In the genomic region with DNA sequence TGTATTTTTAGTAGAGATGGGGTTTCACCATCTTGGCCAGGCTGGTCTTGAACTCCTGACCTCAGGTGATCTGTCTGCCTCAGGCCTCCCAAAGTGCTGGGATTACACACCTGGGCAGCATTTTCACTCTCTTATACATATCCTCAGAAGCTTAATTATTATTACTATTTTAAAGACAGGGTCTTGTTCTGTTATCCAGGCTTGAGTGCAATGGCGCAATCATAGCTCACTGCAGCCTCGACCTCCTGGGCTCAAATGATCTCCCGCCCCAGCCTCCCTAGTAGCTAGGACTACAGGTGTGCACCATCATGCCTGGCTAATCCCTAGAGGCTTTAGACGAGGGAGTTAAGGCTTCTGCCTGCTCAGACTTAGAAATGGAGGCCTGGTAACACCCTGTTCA, we compare ENCODE assay signal across 23 cellular contexts. TPM values are rescaled to one million over a fixed set of nuclear protein-coding genes. Genes with fewer than 3 reads are reported as not detected.
"Had no signal": no experiment of that assay in that cellular context is flagged by ENCODE, and none has a peak within 500 bp of the region (broad histone marks: within the 10 kb centered on the region; RNA-seq: fewer than 3 reads in every experiment).

No MANE protein-coding gene starts in this region.

- H2AFZ ChIP-seq: hepatocyte, parathyroid adenoma had no signal

- H3K4me3 ChIP-seq: hepatocyte, thyroid gland had no signal

- H3K27me3 ChIP-seq: hepatocyte, thyroid gland had no signal

- H3K36me3 ChIP-seq: thyroid gland had no signal

- ATAC-seq: activated T-cell treated with anti-CD3 and anti-CD28 coated beads, Interleukin-2, amount 50 U/mL, for 72 hours; left ventricle myocardium superior; T-helper 17 cell had no signal

- H3K4me1 Mint-ChIP-seq: activated naive CD4-positive, alpha-beta T cell treated with anti-CD3 and anti-CD28 coated beads, Interleukin-2, amount 10 ng/mL, durations not matched to agents 7 days and 5 days; immature natural killer cell; T-helper 17 cell had no signal

- H3K9ac ChIP-seq: parathyroid adenoma had no signal

- H3K27me3 Mint-ChIP-seq: activated CD4-positive, alpha-beta memory T cell treated with anti-CD3 and anti-CD28 coated beads for 36 hours had no signal

- H3K9me3 ChIP-seq: thyroid gland had no signal

- H3K27ac Mint-ChIP-seq: activated CD4-positive, alpha-beta memory T cell treated with anti-CD3 and anti-CD28 coated beads for 36 hours; activated naive CD4-positive, alpha-beta T cell treated with anti-CD3 and anti-CD28 coated beads, Interleukin-2, amount 10 ng/mL, durations not matched to agents 7 days and 5 days; activated T-cell treated with anti-CD3 and anti-CD28 coated beads, Interleukin-2, amount 50 U/mL, for 72 hours; dendritic cell treated with granulocyte-macrophage colony-stimulating factor and Interleukin-4, amounts not matched to agents 40 ng/mL and 50 ng/mL, for 4 days; immature natural killer cell; T-helper 17 cell had no signal

- H3K27ac ChIP-seq: hepatocyte, parathyroid adenoma, thyroid gland had no signal

- DNase-seq: activated CD4-positive, alpha-beta memory T cell treated with anti-CD3 and anti-CD28 coated beads for 36 hours; activated CD4-positive, alpha-beta T cell treated with anti-CD3 and anti-CD28 coated beads for 4 hours; activated CD4-positive, CD25-positive, alpha-beta regulatory T cell; activated effector memory CD4-positive, alpha-beta T cell treated with Interleukin-2 at 50 U/mL for 16 hours; activated naive CD4-positive, alpha-beta T cell treated with anti-CD3 and anti-CD28 coated beads, Interleukin-2, amount 10 ng/mL, durations not matched to agents 7 days and 5 days; activated T-cell treated with anti-CD3 and anti-CD28 coated beads, Interleukin-2, amount 50 U/mL, for 72 hours; amygdala; caudate nucleus; effector CD4-positive, alpha-beta T cell; foreskin melanocyte; glutamatergic neuron; immature natural killer cell; left ventricle myocardium superior; mammary epithelial cell; nucleus accumbens; stimulated activated CD4-positive, alpha-beta T cell treated with anti-CD3 and anti-CD28 coated beads, Interleukin-1b, Interleukin-23, amount 100 ng/mL, for 48 hours; substantia nigra; T-helper 17 cell; thyroid gland had no signal

- H3K4me2 ChIP-seq: hepatocyte had no signal

- H3K9me3 Mint-ChIP-seq: activated CD4-positive, alpha-beta memory T cell treated with anti-CD3 and anti-CD28 coated beads for 36 hours; activated naive CD4-positive, alpha-beta T cell treated with anti-CD3 and anti-CD28 coated beads, Interleukin-2, amount 10 ng/mL, durations not matched to agents 7 days and 5 days; activated T-cell treated with anti-CD3 and anti-CD28 coated beads, Interleukin-2, amount 50 U/mL, for 72 hours; dendritic cell treated with granulocyte-macrophage colony-stimulating factor and Interleukin-4, amounts not matched to agents 40 ng/mL and 50 ng/mL, for 4 days; immature natural killer cell; stimulated activated naive CD8-positive, alpha-beta T cell treated with anti-CD3 and anti-CD28 coated beads, Interleukin-15, Interleukin-2, amounts not matched to agents 100 ng/mL and 50 ng/mL, for 24 hours had no signal

- H3K36me3 Mint-ChIP-seq: activated CD4-positive, alpha-beta memory T cell treated with anti-CD3 and anti-CD28 coated beads for 36 hours; activated naive CD4-positive, alpha-beta T cell treated with anti-CD3 and anti-CD28 coated beads, Interleukin-2, amount 10 ng/mL, durations not matched to agents 7 days and 5 days; immature natural killer cell had no signal

- H3K4me3 Mint-ChIP-seq: activated CD4-positive, alpha-beta memory T cell treated with anti-CD3 and anti-CD28 coated beads for 36 hours; activated naive CD4-positive, alpha-beta T cell treated with anti-CD3 and anti-CD28 coated beads, Interleukin-2, amount 10 ng/mL, durations not matched to agents 7 days and 5 days; activated T-cell treated with anti-CD3 and anti-CD28 coated beads, Interleukin-2, amount 50 U/mL, for 72 hours; dendritic cell treated with granulocyte-macrophage colony-stimulating factor and Interleukin-4, amounts not matched to agents 40 ng/mL and 50 ng/mL, for 4 days; immature natural killer cell; stimulated activated naive CD8-positive, alpha-beta T cell treated with anti-CD3 and anti-CD28 coated beads, Interleukin-15, Interleukin-2, amounts not matched to agents 100 ng/mL and 50 ng/mL, for 24 hours; T-helper 17 cell had no signal

RNA-seq across cellular contexts. Expression of gene UNC5B, which starts 26.3 kb away (rescaled TPM):
- total RNA-seq: T-helper 17 cell had no signal
